1 cellular context compared by ENCODE assay signal in genomic region chr12:29220632-29221336, GRCh38.
TF ChIP-seq lines count a peak whose summit lies in the region.

No MANE protein-coding gene starts in this region.

TF ChIP-seq in K562, 482 proteins besides CTCF, POLR2A, EP300 and RAD21 (continued from another document and continues in another):
- TF ChIP-seq GMEB1 (CRISPR knock-in tag; IDR thresholded peaks at IDR 0.05): no peak
- no peak for TF ChIP-seq KLF16 (IDR thresholded peaks at IDR 0.05)
- TF ChIP-seq TCF15 (CRISPR knock-in tag; IDR thresholded peaks at IDR 0.05): no peak
- TF ChIP-seq ZBTB40 (IDR thresholded peaks at IDR 0.05): no peak
- TF ChIP-seq ZBTB40 (CRISPR knock-in tag; IDR thresholded peaks at IDR 0.05): no peak
- TF ChIP-seq HSF4 (CRISPR knock-in tag; IDR thresholded peaks at IDR 0.05; ENCODE audit: borderline replicate concordance): no peak
- no peak for TF ChIP-seq PBX2 (CRISPR knock-in tag; IDR thresholded peaks at IDR 0.05; ENCODE audit: low read depth)
- no peak for TF ChIP-seq PBX2 (tag; conservative IDR thresholded peaks at IDR 0.05; ENCODE audit: low read depth)
- no peak for TF ChIP-seq USF2 (CRISPR knock-in tag; IDR thresholded peaks at IDR 0.05)
- TF ChIP-seq VEZF1 (CRISPR knock-in tag; IDR thresholded peaks at IDR 0.05): peak; percentile 24; the same call in 1 of the 2 replicates
- TF ChIP-seq NRF1 (conservative IDR thresholded peaks at IDR 0.05 in 1 of 2, IDR thresholded peaks at IDR 0.05 in 1 of 2): peak; percentile 92 to 93
- TF ChIP-seq BHLHE40 (IDR thresholded peaks at IDR 0.05; ENCODE audit: low read length): no peak
- TF ChIP-seq GATAD2A (IDR thresholded peaks at IDR 0.05): no peak
- TF ChIP-seq TAF7 (tag; IDR thresholded peaks at IDR 0.05): no peak
- TF ChIP-seq ASH1L (IDR thresholded peaks at IDR 0.05; ENCODE audit: borderline replicate concordance, low read depth, partially characterized antibody): no peak
- TF ChIP-seq ZSCAN29 (IDR thresholded peaks at IDR 0.05): no peak
- TF ChIP-seq ZNF592 (IDR thresholded peaks at IDR 0.05): no peak
- no peak for TF ChIP-seq ZBTB1 (CRISPR knock-in tag; IDR thresholded peaks at IDR 0.05; ENCODE audit: borderline replicate concordance, low read depth)
- TF ChIP-seq CHAMP1 (IDR thresholded peaks at IDR 0.05): no peak
- no peak for TF ChIP-seq CSDE1 (IDR thresholded peaks at IDR 0.05)
- TF ChIP-seq PRDM10 (IDR thresholded peaks at IDR 0.05; ENCODE audit: partially characterized antibody): no peak
- TF ChIP-seq FOXK2 (conservative IDR thresholded peaks at IDR 0.05 in 1 of 2, IDR thresholded peaks at IDR 0.05 in 1 of 2; ENCODE audit: low read depth in 2 of 2): 0 out of 4 replicates have a peak, but pooled peaks of 1 of the 2 experiments have one; percentile 36
- TF ChIP-seq ZNF347 (CRISPR knock-in tag; IDR thresholded peaks at IDR 0.05; ENCODE audit: low read depth): no peak
- no peak for TF ChIP-seq PHF8 (IDR thresholded peaks at IDR 0.05; ENCODE audit: borderline replicate concordance, low read length)
